In the genomic region with DNA sequence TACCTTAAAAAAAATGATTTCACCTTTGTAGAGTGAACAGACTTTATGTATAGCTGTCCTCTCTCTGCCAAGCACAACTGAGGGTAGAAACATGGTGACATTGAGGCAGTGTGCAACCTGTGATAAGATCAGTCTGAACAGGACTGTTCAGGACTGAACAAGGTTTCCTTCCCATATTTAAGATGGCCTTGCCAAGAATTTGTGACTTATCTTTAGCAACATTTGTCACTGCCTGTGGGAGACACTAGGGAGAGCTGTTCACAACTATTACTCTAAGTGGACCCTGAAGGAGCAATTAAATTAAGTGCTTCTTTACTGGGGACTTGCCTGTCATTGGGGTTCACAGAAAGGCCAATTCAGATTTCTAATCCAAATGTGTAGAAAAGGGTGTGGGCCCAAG, we compare ENCODE assay signal across 1 cellular context.
TF ChIP-seq lines count a peak whose summit lies in the region.

No MANE protein-coding gene starts in this region.

TF ChIP-seq in H1, 55 proteins besides CTCF, POLR2A, EP300 and RAD21:
- no peak for TF ChIP-seq GABPA (IDR thresholded peaks at IDR 0.05; ENCODE audit: borderline replicate concordance, insufficient read depth, low read length)
- no peak for TF ChIP-seq JUN (IDR thresholded peaks at IDR 0.05; ENCODE audit: low read depth, low read length)
- no peak for TF ChIP-seq TBP (IDR thresholded peaks at IDR 0.05; ENCODE audit: low read depth, low read length)
- TF ChIP-seq ASH2L (IDR thresholded peaks at IDR 0.05; ENCODE audit: low read length), result no peak
- no peak for TF ChIP-seq RXRA (IDR thresholded peaks at IDR 0.05; ENCODE audit: insufficient read depth, low read depth, low read length)
- no peak for TF ChIP-seq BRCA1 (IDR thresholded peaks at IDR 0.05; ENCODE audit: low read depth, low read length)
- no peak for TF ChIP-seq EZH2 (IDR thresholded peaks at IDR 0.05; ENCODE audit: low read depth, low read length, severe bottlenecking)
- no peak for TF ChIP-seq TAF1 (IDR thresholded peaks at IDR 0.05; ENCODE audit: low read depth, low read length)
- TF ChIP-seq, protein P1, sequence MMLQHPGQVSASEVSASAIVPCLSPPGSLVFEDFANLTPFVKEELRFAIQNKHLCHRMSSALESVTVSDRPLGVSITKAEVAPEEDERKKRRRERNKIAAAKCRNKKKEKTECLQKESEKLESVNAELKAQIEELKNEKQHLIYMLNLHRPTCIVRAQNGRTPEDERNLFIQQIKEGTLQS (IDR thresholded peaks at IDR 0.05; ENCODE audit: insufficient read depth, low read depth, low read length), result no peak
- no peak for TF ChIP-seq TEAD4 (IDR thresholded peaks at IDR 0.05; ENCODE audit: low read depth, low read length)
- no peak for TF ChIP-seq HDAC6 (IDR thresholded peaks at IDR 0.05; ENCODE audit: low read depth, low read length)
- TF ChIP-seq JUND (IDR thresholded peaks at IDR 0.05; ENCODE audit: low read length), result no peak
- no peak for TF ChIP-seq KDM5A (IDR thresholded peaks at IDR 0.05; ENCODE audit: low read length)
- no peak for TF ChIP-seq CHD2 (IDR thresholded peaks at IDR 0.05; ENCODE audit: low read length)
- TF ChIP-seq KDM4A (IDR thresholded peaks at IDR 0.05; ENCODE audit: low read depth, low read length, severe bottlenecking), result no peak
- TF ChIP-seq SP4 (IDR thresholded peaks at IDR 0.05; ENCODE audit: low read length), result no peak
- TF ChIP-seq, protein P2, sequence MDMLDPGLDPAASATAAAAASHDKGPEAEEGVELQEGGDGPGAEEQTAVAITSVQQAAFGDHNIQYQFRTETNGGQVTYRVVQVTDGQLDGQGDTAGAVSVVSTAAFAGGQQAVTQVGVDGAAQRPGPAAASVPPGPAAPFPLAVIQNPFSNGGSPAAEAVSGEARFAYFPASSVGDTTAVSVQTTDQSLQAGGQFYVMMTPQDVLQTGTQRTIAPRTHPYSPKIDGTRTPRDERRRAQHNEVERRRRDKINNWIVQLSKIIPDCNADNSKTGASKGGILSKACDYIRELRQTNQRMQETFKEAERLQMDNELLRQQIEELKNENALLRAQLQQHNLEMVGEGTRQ (IDR thresholded peaks at IDR 0.05; ENCODE audit: low read length), result no peak
- no peak for TF ChIP-seq SRF (IDR thresholded peaks at IDR 0.05; ENCODE audit: low read depth, low read length)
- no peak for TF ChIP-seq NRF1 (IDR thresholded peaks at IDR 0.05; ENCODE audit: low read depth, low read length)
